20 cellular contexts compared by ENCODE assay signal in genomic region chr2:174794851-174795374, GRCh38. TPM values are rescaled to one million over a fixed set of nuclear protein-coding genes. Genes with fewer than 3 reads are reported as not detected.
DNase-seq lines count a peak whose midpoint lies in the region; ATAC-seq and TF ChIP-seq lines count a peak whose summit lies in the region.
"Had no signal": no experiment of that assay in that cellular context is flagged by ENCODE, and none has a peak within 500 bp of the region (broad histone marks: within the 10 kb centered on the region; RNA-seq: fewer than 3 reads in every experiment).

No MANE protein-coding gene starts in this region.

- no peaks in the 10 kb centered on the region for H3K36me3 Mint-ChIP-seq in activated T-cell treated with anti-CD3 and anti-CD28 coated beads, Interleukin-2, amount 50 U/mL, for 72 hours (ENCODE audit: insufficient read depth in 2 of 2)
- H3K36me3 Mint-ChIP-seq: immature natural killer cell had no signal

- peak; percentile 76 for ATAC-seq in activated T-cell treated with anti-CD3 and anti-CD28 coated beads, Interleukin-2, amount 50 U/mL, for 72 hours (replicated peaks in 1 of 2)
- no peak for ATAC-seq in GM18861 (IDR thresholded peaks at IDR 0.05; ENCODE audit: unreplicated experiment)
- no peak for ATAC-seq in HG03565 (IDR thresholded peaks at IDR 0.05; ENCODE audit: unreplicated experiment)

- H3K9me3 ChIP-seq in AG04450 (ENCODE audit: control insufficient read depth, insufficient read depth, low read length), result no peaks in the 10 kb centered on the region
- H3K9me3 ChIP-seq: adrenal gland, BLaER1, esophagus muscularis mucosa had no signal

- no peak overlapping the region for H3K4me3 ChIP-seq in AG04450 (ENCODE audit: low read depth, low read length)
- H3K4me3 ChIP-seq in AG10803 (ENCODE audit: low read length), result no peak overlapping the region
- H3K4me3 ChIP-seq in fibroblast of mammary gland (ENCODE audit: control insufficient read depth, low read depth, low read length), result no peak overlapping the region
- H3K4me3 ChIP-seq: adrenal gland, BLaER1, esophagus muscularis mucosa, lung, PC-9 had no signal

- peak overlapping the region; percentile 11 to 56 for H3K4me3 Mint-ChIP-seq in activated T-cell treated with anti-CD3 and anti-CD28 coated beads, Interleukin-2, amount 50 U/mL, for 72 hours
- H3K4me3 Mint-ChIP-seq: immature natural killer cell had no signal

- no peak for DNase-seq in AG04450 (ENCODE audit: low read depth, low spot score)
- peak; percentile 74 for DNase-seq in AG10803 (ENCODE audit: low read depth)
- peak; percentile 19 to 32 for DNase-seq in activated T-cell treated with anti-CD3 and anti-CD28 coated beads, Interleukin-2, amount 50 U/mL, for 72 hours
- peak; percentile 39 for DNase-seq in fibroblast of mammary gland (ENCODE audit: low read depth)
- no peak for DNase-seq in SHP77 treated with DMSO at 0.1 percent for 48 hours (lab: John Stamatoyannopoulos, UW)
- no peak for DNase-seq in kidney glomerular epithelial cell (lab: John Stamatoyannopoulos, UW)
- DNase-seq: adrenal gland; central memory CD4-positive, alpha-beta T cell; effector CD4-positive, alpha-beta T cell; head of caudate nucleus; immature natural killer cell; NCI-H1417; PC-9; posterior cingulate gyrus; T1000 had no signal

- POLR2A ChIA-PET in AG04450 (lab: Yijun Ruan, JAX), result no interaction called here

- H3K27me3 ChIP-seq in AG04450 (ENCODE audit: control insufficient read depth, insufficient read depth, low read length), result no peaks in the 10 kb centered on the region
- H3K27me3 ChIP-seq: adrenal gland, BLaER1, esophagus muscularis mucosa had no signal

- TF ChIP-seq CTCF in AG04450 (IDR thresholded peaks at IDR 0.05; ENCODE audit: low read depth, low read length) (no peak), AG10803 (conservative IDR thresholded peaks at IDR 0.05; ENCODE audit: low read length) (no peak), fibroblast of mammary gland (conservative IDR thresholded peaks at IDR 0.05; ENCODE audit: control insufficient read depth, insufficient read depth, low read depth, low read length) (no peak)

- peaks cover 8% of the 10 kb centered on the region for H3K27me3 Mint-ChIP-seq in activated T-cell treated with anti-CD3 and anti-CD28 coated beads, Interleukin-2, amount 50 U/mL, for 72 hours (ENCODE audit: low read depth)

- H3K27ac ChIP-seq in AG04450 (ENCODE audit: low read depth, low read length), result peak overlapping the region; percentile 55
- H3K27ac ChIP-seq: adrenal gland, BLaER1, esophagus muscularis mucosa, PC-9 had no signal

- H3K27ac Mint-ChIP-seq in activated T-cell treated with anti-CD3 and anti-CD28 coated beads, Interleukin-2, amount 50 U/mL, for 72 hours, result peak overlapping the region; percentile 81
- H3K27ac Mint-ChIP-seq: immature natural killer cell had no signal

- no peaks in the 10 kb centered on the region for H3K9me3 Mint-ChIP-seq in activated T-cell treated with anti-CD3 and anti-CD28 coated beads, Interleukin-2, amount 50 U/mL, for 72 hours
- H3K9me3 Mint-ChIP-seq: immature natural killer cell had no signal

- peaks cover 37% of the 10 kb centered on the region for H3K4me1 Mint-ChIP-seq in activated T-cell treated with anti-CD3 and anti-CD28 coated beads, Interleukin-2, amount 50 U/mL, for 72 hours (ENCODE audit: low read depth)
- H3K4me1 Mint-ChIP-seq: immature natural killer cell had no signal

- CTCF ChIA-PET in AG04450 (lab: Charles Lee), result interaction anchor here (1.7 to 4.8 kb wide), 2 partner anchors 24 to 190 kb away, joined by 8 to 23 read pairs; no protein-coding TSS in a partner anchor

RNA-seq across cellular contexts. Expression of gene CHRNA1, which starts 30.6 kb away (rescaled TPM):
- polyA plus RNA-seq in AG04450 (2011; rRNA removed), result 2.6 and 2.7 TPM in 2 replicates
- polyA minus RNA-seq in AG04450 (2011; rRNA and poly(A)+ RNA removed), result 2.5 and 2.7 TPM in 2 replicates
- total RNA-seq in activated T-cell treated with anti-CD3 and anti-CD28 coated beads, Interleukin-2, amount 50 U/mL, for 72 hours, result not detected
- total RNA-seq: esophagus muscularis mucosa, lung, PC-9 had no signal
- polyA plus RNA-seq: adrenal gland, immature natural killer cell had no signal

Comparison
In these comparisons a context has a peak if more than half of its experiments do, and no peak if none do; other contexts are left out.
1. DNase-seq: peak in AG10803 (single experiment), activated T-cell treated with anti-CD3 and anti-CD28 coated beads, Interleukin-2, amount 50 U/mL, for 72 hours (2 of 2) and fibroblast of mammary gland (single experiment); none in AG04450 (single experiment), SHP77 treated with DMSO at 0.1 percent for 48 hours (single experiment) and kidney glomerular epithelial cell (single experiment).
2. ATAC-seq: peak in activated T-cell treated with anti-CD3 and anti-CD28 coated beads, Interleukin-2, amount 50 U/mL, for 72 hours (2 of 2); none in GM18861 (single experiment) and HG03565 (single experiment).